ENCODE assay signal across 30 cellular contexts in genomic region chr15:87653646-87654045, GRCh38.
"Had no signal": no experiment of that assay in that cellular context is flagged by ENCODE, and none has a peak within 500 bp of the region (broad histone marks: within the 10 kb centered on the region; RNA-seq: fewer than 3 reads in every experiment).

No MANE protein-coding gene starts in this region.

- H3K4me1 ChIP-seq: adrenal gland, body of pancreas, colonic mucosa, heart left ventricle had no signal

- H3K27me3 ChIP-seq: adrenal gland, body of pancreas, colonic mucosa, heart left ventricle had no signal

- H3K27ac ChIP-seq: adrenal gland, body of pancreas, colonic mucosa, heart left ventricle had no signal

- H3K36me3 ChIP-seq: adrenal gland, colonic mucosa, heart left ventricle had no signal

- H3K4me3 ChIP-seq: adrenal gland, body of pancreas, colonic mucosa, heart left ventricle had no signal

- DNase-seq: activated CD4-positive, alpha-beta memory T cell treated with anti-CD3 and anti-CD28 coated beads for 36 hours; activated CD4-positive, alpha-beta T cell treated with anti-CD3 and anti-CD28 coated beads for 36 hours; activated CD4-positive, alpha-beta T cell treated with anti-CD3 and anti-CD28 coated beads, Interleukin-2, amount 10 ng/mL, durations not matched to agents 24 days and 14 days; activated CD4-positive, CD25-positive, alpha-beta regulatory T cell; activated CD4-positive, CD25-positive, alpha-beta regulatory T cell treated with anti-CD3 and anti-CD28 coated beads, Interleukin-2, amount 50 U/mL, for 72 hours; activated CD8-positive, alpha-beta memory T cell treated with anti-CD3 and anti-CD28 coated beads, Interleukin-2, amount 10 ng/mL, durations not matched to agents 7 days and 5 days; activated CD8-positive, alpha-beta memory T cell treated with anti-CD3 and anti-CD28 coated beads, Interleukin-2, amount 50 U/mL, for 4 hours; activated CD8-positive, alpha-beta T cell treated with anti-CD3 and anti-CD28 coated beads, Interleukin-2, amount 10 ng/mL, durations not matched to agents 7 days and 5 days; activated effector memory CD4-positive, alpha-beta T cell treated with anti-CD3 and anti-CD28 coated beads, Interleukin-2, amount 50 U/mL, for 16 hours; activated naive CD4-positive, alpha-beta T cell treated with anti-CD3 and anti-CD28 coated beads for 36 hours; activated naive CD8-positive, alpha-beta T cell treated with anti-CD3 and anti-CD28 coated beads for 36 hours; activated naive CD8-positive, alpha-beta T cell treated with anti-CD3 and anti-CD28 coated beads, Interleukin-2, amount 50 U/mL, for 24 hours; activated T-cell treated with anti-CD3 and anti-CD28 coated beads, Interleukin-2, amount 50 U/mL, for 1 hour; activated T-cell treated with anti-CD3 and anti-CD28 coated beads, Interleukin-2, amount 50 U/mL, for 48 hours; adrenal gland; amygdala; aorta; body of pancreas; central memory CD4-positive, alpha-beta T cell; cerebellar nuclear complex; colonic mucosa; effector CD8-positive, alpha-beta T cell; endodermal cell; foreskin fibroblast; glutamatergic neuron; heart left ventricle; T-helper 1 cell; T-helper 17 cell; T1000 had no signal

- H3K9me3 ChIP-seq: adrenal gland, body of pancreas, colonic mucosa, heart left ventricle had no signal

- ATAC-seq: activated CD4-positive, alpha-beta T cell treated with anti-CD3 and anti-CD28 coated beads for 36 hours; activated CD8-positive, alpha-beta memory T cell treated with anti-CD3 and anti-CD28 coated beads, Interleukin-2, amount 10 ng/mL, durations not matched to agents 7 days and 5 days; activated CD8-positive, alpha-beta T cell treated with anti-CD3 and anti-CD28 coated beads, Interleukin-2, amount 10 ng/mL, durations not matched to agents 7 days and 5 days; activated naive CD8-positive, alpha-beta T cell treated with anti-CD3 and anti-CD28 coated beads, Interleukin-2, amount 50 U/mL, for 24 hours; body of pancreas; esophagus mucosa; heart left ventricle; T-helper 17 cell had no signal
